8 cellular contexts compared by ENCODE assay signal in the genomic region with DNA sequence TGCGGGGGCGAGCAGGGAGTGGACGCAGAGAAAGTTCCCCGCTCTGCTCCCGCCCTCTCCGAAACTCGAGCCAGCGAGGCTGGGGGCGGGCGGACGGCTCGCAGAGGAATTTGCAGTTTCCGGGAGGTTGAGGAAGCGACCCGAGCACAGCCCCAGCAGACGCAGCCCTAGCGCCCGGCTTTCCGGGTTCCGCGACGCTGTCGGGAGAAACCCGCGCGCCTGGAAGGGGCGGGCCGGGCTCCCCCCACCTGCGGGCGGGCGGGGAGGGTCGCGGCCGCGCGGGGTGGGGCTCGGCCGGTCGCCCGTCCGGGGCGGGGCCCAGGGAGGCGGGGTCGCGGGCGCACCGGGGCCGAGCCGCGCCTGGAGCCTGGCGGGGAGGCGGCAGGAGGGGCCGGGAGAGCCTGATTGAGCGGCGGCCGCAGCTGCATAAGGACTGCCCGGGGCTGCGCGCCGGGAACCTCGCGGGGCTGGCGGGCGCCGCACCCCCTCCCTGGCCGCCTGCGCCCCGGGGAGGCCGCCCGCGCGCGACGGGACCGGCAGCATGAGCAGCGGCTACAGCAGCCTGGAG. TPM values are rescaled to one million over a fixed set of nuclear protein-coding genes. Genes with fewer than 3 reads are reported as not detected.
A peak's percentile ranks its signal among the peaks of the same experiment; 100 is the strongest.
DNase-seq lines count a peak whose midpoint lies in the region; ATAC-seq and TF ChIP-seq lines count a peak whose summit lies in the region.

A gene with protein sequence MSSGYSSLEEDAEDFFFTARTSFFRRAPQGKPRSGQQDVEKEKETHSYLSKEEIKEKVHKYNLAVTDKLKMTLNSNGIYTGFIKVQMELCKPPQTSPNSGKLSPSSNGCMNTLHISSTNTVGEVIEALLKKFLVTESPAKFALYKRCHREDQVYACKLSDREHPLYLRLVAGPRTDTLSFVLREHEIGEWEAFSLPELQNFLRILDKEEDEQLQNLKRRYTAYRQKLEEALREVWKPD (plus strand): TSS at position 404 of the 568 bp plus-strand sequence. CDS start 138 bp downstream, at position 542.

- peak; percentile 50 to 67 for TF ChIP-seq POLR2A in gastroesophageal sphincter (IDR thresholded peaks at IDR 0.05)
- TF ChIP-seq POLR2A in transverse colon (IDR thresholded peaks at IDR 0.05), result peak; percentile 59

- intact Hi-C loops in transverse colon (cut with DNase I; ENCODE audit: low total_unique reads), result loop anchor here (5.0 kb wide), 1 partner anchor 82 kb away; no protein-coding TSS in a partner anchor

- H3K9me3 ChIP-seq in SJSA1 (replicated peaks) (no peaks in the 10 kb centered on the region), gastroesophageal sphincter (no peaks in the 10 kb centered on the region), transverse colon (no peaks in the 10 kb centered on the region)

- DNase-seq in COR-L47 (lab: John Stamatoyannopoulos, UW), result peak; percentile 79
- DNase-seq in HK-2 (ENCODE audit: unreplicated experiment), result peak; percentile 70
- DNase-seq in SJSA1 (ENCODE audit: low read depth in 1 of 2, low spot score in 2 of 2), result peak; percentile 63 to 75
- peak; percentile 51 for DNase-seq in activated gamma-delta T cell treated with anti-CD3 and anti-CD28 coated beads, Interleukin-2, amount 50 U/mL, for 16 hours (ENCODE audit: low read depth)
- peak; percentile 34 for DNase-seq in omental fat pad (ENCODE audit: low spot score)
- peak; percentile 85 for DNase-seq in transverse colon

- H3K4me1 ChIP-seq in SJSA1 (replicated peaks), result peaks cover 13% of the 10 kb centered on the region
- peaks cover 0 to 48% (median 3%) of the 10 kb centered on the region in 3 donors for H3K4me1 ChIP-seq in gastroesophageal sphincter
- peaks cover 5 to 38% (median 14%) of the 10 kb centered on the region in 4 donors for H3K4me1 ChIP-seq in transverse colon

- H3K4me3 ChIP-seq in SJSA1 (peak within 1 kb of the TSS; percentile 98), gastroesophageal sphincter (peak within 1 kb of the TSS; percentile 69 to 82), transverse colon (peak within 1 kb of the TSS; percentile 82 to 95 (median 86))

- peak; percentile 54 for ATAC-seq in GM19455 (IDR thresholded peaks at IDR 0.05; ENCODE audit: unreplicated experiment)
- peak; percentile 88 for ATAC-seq in gastroesophageal sphincter
- ATAC-seq in omental fat pad (ENCODE audit: low FRiP score), result peak; percentile 84

- H3K27me3 ChIP-seq in SJSA1 (replicated peaks) (no peaks in the 10 kb centered on the region), gastroesophageal sphincter (no peaks in the 10 kb centered on the region), transverse colon (no peaks in the 10 kb centered on the region)

- in situ Hi-C loops in transverse colon (cut with MboI; ENCODE audit: low pct_ligation_motif_present in 1 of 4, low pct_unique_long_range_greater_than_20kb in 1 of 4, low sequenced_read_pairs in 3 of 4), result no loop called here

- H3K36me3 ChIP-seq in SJSA1 (peaks cover 12% of the 10 kb centered on the region), gastroesophageal sphincter (peaks cover 0 to 7% of the 10 kb centered on the region in 2 donors), transverse colon (no peaks in the 10 kb centered on the region)

- TF ChIP-seq CTCF in gastroesophageal sphincter (IDR thresholded peaks at IDR 0.05) (no peak), omental fat pad (IDR thresholded peaks at IDR 0.05) (no peak), transverse colon (IDR thresholded peaks at IDR 0.05) (no peak)

- TF ChIP-seq EP300 in gastroesophageal sphincter (IDR thresholded peaks at IDR 0.05) (no peak), transverse colon (IDR thresholded peaks at IDR 0.05; ENCODE audit: low read depth) (no peak)

- no CpG with 5 or more reads among the region's 76 CpGs for WGBS in gastroesophageal sphincter (ENCODE audit: low coverage in 1 of 2), 2 donors
- WGBS in transverse colon (ENCODE audit: low coverage in 1 of 2), 2 donors, result 0% methylated on average over 49 of the region's 76 CpGs; no CpG with 5 or more reads in 1 of the 2 donors

- H3K27ac ChIP-seq in SJSA1, result peak within 1 kb of the TSS; percentile 71
- peak within 1 kb of the TSS; percentile 69 to 97 (median 94) for H3K27ac ChIP-seq in gastroesophageal sphincter
- H3K27ac ChIP-seq in transverse colon, result peak within 1 kb of the TSS; percentile 91 to 97 (median 96)

RNA-seq across cellular contexts. Expression of the gene that starts here (rescaled TPM):
- 10.7 and 13.7 TPM in 2 replicates for total RNA-seq in SJSA1 (2014; rRNA removed; shearing (Covaris generic))
- 100 to 1,000 TPM; 149 to 332 (median 182) TPM for total RNA-seq in gastroesophageal sphincter
- 10 to 100 TPM; 35.3 to 68.5 (median 45.9) TPM for total RNA-seq in omental fat pad
- 10 to 100 TPM; 41.6 to 83.2 (median 62.5) TPM for total RNA-seq in transverse colon

Comparison
In these comparisons a context has a peak if more than half of its experiments do, and no peak if none do; other contexts are left out.
1. Peak in every context shown above with its lines: DNase-seq, ATAC-seq, H3K4me3 ChIP-seq and H3K27ac ChIP-seq.
2. DNase-seq: peak in every context shown above with its lines; median percentile 85 in transverse colon; 79 in COR-L47; 70 in HK-2; 69 in SJSA1; 51 in activated gamma-delta T cell treated with anti-CD3 and anti-CD28 coated beads, Interleukin-2, amount 50 U/mL, for 16 hours; 34 in omental fat pad.